11 cellular contexts compared by ENCODE assay signal in genomic region chr4:185227131-185227551, GRCh38. TPM values are rescaled to one million over a fixed set of nuclear protein-coding genes. Genes with fewer than 3 reads are reported as not detected.
DNase-seq lines count a peak whose midpoint lies in the region; ATAC-seq and TF ChIP-seq lines count a peak whose summit lies in the region.
"Had no signal": no experiment of that assay in that cellular context is flagged by ENCODE, and none has a peak within 500 bp of the region (broad histone marks: within the 10 kb centered on the region; RNA-seq: fewer than 3 reads in every experiment).

No MANE protein-coding gene starts in this region.

- peak; percentile 23 for DNase-seq in GM23248
- peak; percentile 69 to 86 (median 73) for DNase-seq in adrenal gland
- DNase-seq in left ventricle myocardium inferior: no peak
- DNase-seq in renal cortical epithelial cell (ENCODE audit: low read depth): peak; percentile 68
- no peak for DNase-seq in NCI-H226
- no peak for DNase-seq in NCI-H1417 (lab: John Stamatoyannopoulos, UW)
- DNase-seq in T-helper 1 cell: no peak
- DNase-seq: stimulated activated CD4-positive, alpha-beta T cell treated with anti-CD3 and anti-CD28 coated beads, Interleukin-15, amount 100 ng/mL, for 24 hours; stimulated activated naive CD4-positive, alpha-beta T cell had no signal

- H3K9me2 ChIP-seq in GM23248 (ENCODE audit: insufficient read depth): no peaks in the 10 kb centered on the region

- H3K27me3 ChIP-seq in GM23248 (replicated peaks; ENCODE audit: insufficient read depth) (no peaks in the 10 kb centered on the region), adrenal gland (no peaks in the 10 kb centered on the region), left ventricle myocardium inferior (ENCODE audit: low read depth) (no peaks in the 10 kb centered on the region)

- no peak overlapping the region for H3K4me3 ChIP-seq in GM23248
- no peak overlapping the region for H3K4me3 ChIP-seq in adrenal gland
- H3K4me3 ChIP-seq in left ventricle myocardium inferior: no peak overlapping the region

- H3K9me3 ChIP-seq in GM23248 (ENCODE audit: low read depth): no peaks in the 10 kb centered on the region
- H3K9me3 ChIP-seq in adrenal gland (replicated peaks in 1 of 3): no peaks in the 10 kb centered on the region
- H3K9me3 ChIP-seq in left ventricle myocardium inferior (replicated peaks): no peaks in the 10 kb centered on the region
- H3K9me3 ChIP-seq: Caco-2 had no signal

- 22 to 38% methylated on average over 4 of the region's 4 CpGs for WGBS in GM23248 (ENCODE audit: low coverage in 1 of 2, low lambda C conversion rate in 2 of 2, missing lambda C conversion rate in 2 of 2), 2 experiments
- whole genome bisulfite sequencing in adrenal gland, 4 donors: 17 to 37% (median 28%) methylated on average over 4 of the region's 4 CpGs

- H3K27ac ChIP-seq in GM23248 (no peak overlapping the region), adrenal gland (peak overlapping the region in 3 of 5 donors; percentile 36 to 62 (median 46)), left ventricle myocardium inferior (replicated peaks) (no peak overlapping the region)

- ATAC-seq in HG03442 (IDR thresholded peaks at IDR 0.05; ENCODE audit: unreplicated experiment): no peak

- H3F3A ChIP-seq in GM23248 (ENCODE audit: insufficient read depth): peaks cover 19% of the 10 kb centered on the region

- peaks cover 93% of the 10 kb centered on the region for H3K79me2 ChIP-seq in GM23248 (ENCODE audit: insufficient read depth)

- TF ChIP-seq POLR2A in adrenal gland (IDR thresholded peaks at IDR 0.05): no peak

- intact Hi-C loops in adrenal gland (cut with DNase I): no loop called here
- intact Hi-C loops in left ventricle myocardium inferior (cut with micrococcal nuclease): no loop called here

- in situ Hi-C loops in GM23248 (cut with MboI): no loop called here

- H3K36me3 ChIP-seq in GM23248 (ENCODE audit: low read depth): no peaks in the 10 kb centered on the region
- no peaks in the 10 kb centered on the region for H3K36me3 ChIP-seq in adrenal gland (replicated peaks in 1 of 2)
- H3K36me3 ChIP-seq in left ventricle myocardium inferior: no peaks in the 10 kb centered on the region

- no peaks in the 10 kb centered on the region; the same call in 1 of the 2 replicates for H4K20me1 ChIP-seq in GM23248 (ENCODE audit: insufficient read depth)

- H2AFZ ChIP-seq in GM23248: no peak overlapping the region

- H3K4me1 ChIP-seq in GM23248 (ENCODE audit: insufficient read depth) (peaks cover 21% of the 10 kb centered on the region), adrenal gland (replicated peaks in 1 of 2) (peaks cover 7 to 11% of the 10 kb centered on the region in 2 donors), left ventricle myocardium inferior (peaks cover 11% of the 10 kb centered on the region)
- H3K4me1 ChIP-seq: Caco-2 had no signal

- peak in 2 of 6 experiments; percentile 11 to 16 for TF ChIP-seq CTCF in adrenal gland (IDR thresholded peaks at IDR 0.05)
- TF ChIP-seq CTCF in left ventricle myocardium inferior (IDR thresholded peaks at IDR 0.05; ENCODE audit: borderline replicate concordance): peak; percentile 15

- H3K9ac ChIP-seq in GM23248: no peak overlapping the region

- H3K4me2 ChIP-seq in GM23248 (ENCODE audit: unreplicated experiment): no peak overlapping the region

RNA-seq across cellular contexts. Expression of gene SNX25, which starts 17.7 kb away (rescaled TPM):
- 23.6 and 50.0 TPM in 2 replicates for total RNA-seq in GM23248 (2014; rRNA removed; shearing (Covaris generic))
- polyA plus RNA-seq in GM23248 (2016; fragmentation: Nextera tagmentation; extraction: Ambion mirVana): 7.1 and 8.2 TPM in 2 replicates
- total RNA-seq in adrenal gland: 10 to 100 TPM in 7 of 8 donors, 1 to 10 TPM in 1; 9.9 to 29.3 (median 17.4) TPM
- polyA plus RNA-seq in adrenal gland: 10 to 100 TPM in 1 of 3 donors, 1 to 10 TPM in 2; 4.7 to 11.0 (median 5.9) TPM
- total RNA-seq in left ventricle myocardium inferior: 10.8 TPM
- 33.2 and 40.3 TPM in 2 replicates for total RNA-seq in renal cortical epithelial cell

RNA-seq across cellular contexts. Expression of gene CFAP97, which starts 23.3 kb away (rescaled TPM):
- total RNA-seq in GM23248 (2014; rRNA removed; shearing (Covaris generic)): 44.0 and 46.3 TPM in 2 replicates
- polyA plus RNA-seq in GM23248 (2016; fragmentation: Nextera tagmentation; extraction: Ambion mirVana) (49.2 and 50.8 TPM in 2 replicates), adrenal gland (10 to 100 TPM in 1 of 3 donors, 1 to 10 TPM in 2; 3.9 to 33.3 (median 5.6) TPM)
- total RNA-seq in adrenal gland (10 to 100 TPM; 13.6 to 32.8 (median 27.2) TPM), left ventricle myocardium inferior (11.7 TPM), renal cortical epithelial cell (37.7 and 38.9 TPM in 2 replicates)

Comparison
In these comparisons a context has a peak if more than half of its experiments do, and no peak if none do; other contexts are left out.
1. DNase-seq: peak in GM23248 (single experiment), adrenal gland (7 of 7) and renal cortical epithelial cell (single experiment); none in left ventricle myocardium inferior (single experiment), NCI-H226 (single experiment), NCI-H1417 (0 of 3) and T-helper 1 cell (0 of 5).
2. H3K27ac ChIP-seq: peak in adrenal gland (3 of 5); none in GM23248 (single experiment) and left ventricle myocardium inferior (single experiment).